ENCODE assay signal across 8 cellular contexts in genomic region chr13:112510002-112510780, GRCh38.
DNase-seq lines count a peak whose midpoint lies in the region; ATAC-seq, FAIRE-seq and TF ChIP-seq lines count a peak whose summit lies in the region.

No MANE protein-coding gene starts in this region.

- no peaks in the 10 kb centered on the region for H3K9me3 Mint-ChIP-seq in nephron progenitor cell
- no peaks in the 10 kb centered on the region for H3K9me3 Mint-ChIP-seq in activated T-cell treated with anti-CD3 and anti-CD28 coated beads, Interleukin-2, amount 50 U/mL, for 24 hours

- H3K4me3 Mint-ChIP-seq in nephron progenitor cell = no peak overlapping the region
- no peak overlapping the region for H3K4me3 Mint-ChIP-seq in activated T-cell treated with anti-CD3 and anti-CD28 coated beads, Interleukin-2, amount 50 U/mL, for 24 hours

- ATAC-seq in activated CD4-positive, CD25-positive, alpha-beta regulatory T cell treated with anti-CD3 and anti-CD28 coated beads, Interleukin-2, amount 50 U/mL, for 24 hours = no peak

- no peaks in the 10 kb centered on the region for H3K4me1 ChIP-seq in OCI-LY7 (ENCODE audit: insufficient read depth, low read length, poor library complexity, severe bottlenecking)

- H3K4me2 ChIP-seq in OCI-LY7 (ENCODE audit: low read length) = no peak overlapping the region

- H3K9me2 ChIP-seq in OCI-LY7 (ENCODE audit: insufficient read depth, low read length) = no peaks in the 10 kb centered on the region

- no peaks in the 10 kb centered on the region for H3K27me3 Mint-ChIP-seq in nephron progenitor cell (ENCODE audit: low read depth, poor library complexity)
- no peaks in the 10 kb centered on the region for H3K27me3 Mint-ChIP-seq in activated T-cell treated with anti-CD3 and anti-CD28 coated beads, Interleukin-2, amount 50 U/mL, for 24 hours

- no peak overlapping the region for H3K27ac ChIP-seq in OCI-LY7 (ENCODE audit: low read depth, low read length, poor library complexity, severe bottlenecking)

- DNase-seq in DMS153 treated with DMSO at 0.1 percent for 48 hours (lab: John Stamatoyannopoulos, UW; ENCODE audit: unreplicated experiment) = peak; percentile 7
- DNase-seq in HT-29 (ENCODE audit: low spot score) = peak; percentile 71
- DNase-seq in OCI-LY7 (ENCODE audit: low spot score) = peak; percentile 24
- peak; percentile 32 for DNase-seq in epithelial cell of proximal tubule (ENCODE audit: low read depth)
- peak; percentile 53 for DNase-seq in nephron progenitor cell
- no peak for DNase-seq in GM12891 (ENCODE audit: insufficient read length, low spot score)
- no peak for DNase-seq in activated T-cell treated with anti-CD3 and anti-CD28 coated beads, Interleukin-2, amount 50 U/mL, for 24 hours

- H3K4me1 Mint-ChIP-seq in nephron progenitor cell = peaks cover 8% of the 10 kb centered on the region
- peaks cover 12% of the 10 kb centered on the region for H3K4me1 Mint-ChIP-seq in activated T-cell treated with anti-CD3 and anti-CD28 coated beads, Interleukin-2, amount 50 U/mL, for 24 hours (ENCODE audit: low read depth)

- no peaks in the 10 kb centered on the region for H4K20me1 ChIP-seq in OCI-LY7 (ENCODE audit: insufficient read depth, low read length)

- no peak for TF ChIP-seq POLR2A in GM12891 (IDR thresholded peaks at IDR 0.05; ENCODE audit: low read depth, low read length)

- H3K36me3 Mint-ChIP-seq in nephron progenitor cell (ENCODE audit: low read depth) = peaks cover 30% of the 10 kb centered on the region
- H3K36me3 Mint-ChIP-seq in activated T-cell treated with anti-CD3 and anti-CD28 coated beads, Interleukin-2, amount 50 U/mL, for 24 hours (ENCODE audit: low read depth) = peaks cover 91% of the 10 kb centered on the region

- H3K4me3 ChIP-seq in OCI-LY7 (ENCODE audit: low read depth, low read length, poor library complexity, severe bottlenecking) (no peak overlapping the region), epithelial cell of proximal tubule (ENCODE audit: low read depth, low read length) (no peak overlapping the region)

- H3K79me2 ChIP-seq in OCI-LY7 (ENCODE audit: insufficient read depth, low read depth, low read length) = no peaks in the 10 kb centered on the region

- intact Hi-C loops in OCI-LY7 (cut with micrococcal nuclease; ENCODE audit: unreplicated experiment) = no loop called here

- no peaks in the 10 kb centered on the region for H3K9me3 ChIP-seq in OCI-LY7 (ENCODE audit: low read length)

- peak overlapping the region; percentile 9 for H3K27ac Mint-ChIP-seq in nephron progenitor cell
- H3K27ac Mint-ChIP-seq in activated T-cell treated with anti-CD3 and anti-CD28 coated beads, Interleukin-2, amount 50 U/mL, for 24 hours = no peak overlapping the region

- CTCF ChIA-PET in OCI-LY7 (lab: Charles Lee; ENCODE audit: unreplicated experiment) = no interaction called here

- no peak for FAIRE-seq in GM12891 (lab: Jason Lieb, UNC)

- H2AFZ ChIP-seq in OCI-LY7 (ENCODE audit: low read length) = no peak overlapping the region

- BruUV-seq in OCI-LY7 (replicated peaks; lab: Mats Ljungman, UMichigan) = no TSS peak

- TF ChIP-seq CTCF in OCI-LY7 (conservative IDR thresholded peaks at IDR 0.05; ENCODE audit: low read length) (peak; percentile 57), epithelial cell of proximal tubule (conservative IDR thresholded peaks at IDR 0.05; ENCODE audit: low read depth, low read length) (peak; percentile 63), nephron progenitor cell (IDR thresholded peaks at IDR 0.05) (peak; percentile 66)

- H3K36me3 ChIP-seq in OCI-LY7 (ENCODE audit: insufficient read depth, low read length) = peaks cover 23% of the 10 kb centered on the region; the same call in 1 of the 2 replicates

- POLR2A ChIA-PET in OCI-LY7 (lab: Charles Lee) = no interaction called here

TF ChIP-seq in GM12891, 5 proteins besides CTCF, POLR2A, EP300 and RAD21:
- TF ChIP-seq PAX5 (IDR thresholded peaks at IDR 0.05; ENCODE audit: insufficient read depth, low read length, severe bottlenecking) (no peak), TAF1 (IDR thresholded peaks at IDR 0.05; ENCODE audit: low read depth, low read length) (no peak), POLR2AphosphoS5 (IDR thresholded peaks at IDR 0.05; ENCODE audit: low read depth, low read length) (no peak), POU2F2 (IDR thresholded peaks at IDR 0.05; ENCODE audit: low read depth, low read length) (no peak), SPI1 (IDR thresholded peaks at IDR 0.05; ENCODE audit: low read depth, low read length) (no peak)

Comparison
In these comparisons a context has a peak if more than half of its experiments do, and no peak if none do; other contexts are left out.
1. DNase-seq: peak in DMS153 treated with DMSO at 0.1 percent for 48 hours (single experiment), HT-29 (single experiment), OCI-LY7 (single experiment), epithelial cell of proximal tubule (single experiment) and nephron progenitor cell (single experiment); none in GM12891 (single experiment) and activated T-cell treated with anti-CD3 and anti-CD28 coated beads, Interleukin-2, amount 50 U/mL, for 24 hours (single experiment).
2. Peak in every context shown above with its lines, with median percentiles within 50 percentile points of each other: CTCF ChIP-seq.